ENCODE assay signal across 16 cellular contexts in genomic region chr16:77868052-77868451, GRCh38.
DNase-seq lines count a peak whose midpoint lies in the region; ATAC-seq and TF ChIP-seq lines count a peak whose summit lies in the region.
"Had no signal": no experiment of that assay in that cellular context is flagged by ENCODE, and none has a peak within 500 bp of the region (broad histone marks: within the 10 kb centered on the region; RNA-seq: fewer than 3 reads in every experiment).

No MANE protein-coding gene starts in this region.

- no peaks in the 10 kb centered on the region for H3K9me3 ChIP-seq in BLaER1 treated with 17β-estradiol and CSF1 and Interleukin-3, amounts not matched to agents 10 nM and 100 nM (replicated peaks in 1 of 11)
- H3K9me3 ChIP-seq in neural progenitor cell (ENCODE audit: low read depth) = no peaks in the 10 kb centered on the region
- H3K9me3 ChIP-seq: transverse colon had no signal

- H4K20me1 ChIP-seq in BLaER1 treated with 17β-estradiol and CSF1 and Interleukin-3, amounts not matched to agents 10 nM and 100 nM = no peaks in the 10 kb centered on the region
- H4K20me1 ChIP-seq in neural progenitor cell (ENCODE audit: low read depth) = no peaks in the 10 kb centered on the region

- H2AFZ ChIP-seq in neural progenitor cell (replicated peaks) = no peak overlapping the region

- H3K36me3 ChIP-seq in BLaER1 treated with 17β-estradiol and CSF1 and Interleukin-3, amounts not matched to agents 10 nM and 100 nM = no peaks in the 10 kb centered on the region
- no peaks in the 10 kb centered on the region for H3K36me3 ChIP-seq in neural progenitor cell
- H3K36me3 ChIP-seq: transverse colon had no signal

- peaks cover 18% of the 10 kb centered on the region for H3K4me1 Mint-ChIP-seq in neural progenitor cell
- H3K4me1 Mint-ChIP-seq: activated B cell treated with CpG ODN at 0.5 μM for 24 hours had no signal

- DNase-seq in neural progenitor cell (ENCODE audit: low spot score) (no peak), posterior vena cava (ENCODE audit: low spot score) (no peak), SK-N-DZ (ENCODE audit: low spot score) (no peak)
- DNase-seq: activated B cell treated with CpG ODN at 0.5 μM for 24 hours, Caco-2, GOT3, mesendoderm, NCI-H2227 treated with DMSO at 0.1 percent for 48 hours, PC-3, SW 1271, transverse colon had no signal

- no peaks in the 10 kb centered on the region for H3K27me3 Mint-ChIP-seq in neural progenitor cell (ENCODE audit: insufficient read depth, low read depth)
- H3K27me3 Mint-ChIP-seq: activated B cell treated with CpG ODN at 0.5 μM for 24 hours had no signal

- H3K27ac ChIP-seq in BLaER1 treated with 17β-estradiol and CSF1 and Interleukin-3, amounts not matched to agents 10 nM and 100 nM = no peak overlapping the region
- H3K27ac ChIP-seq in neural progenitor cell = no peak overlapping the region
- H3K27ac ChIP-seq: transverse colon had no signal

- H3K4me1 ChIP-seq in BLaER1 treated with 17β-estradiol and CSF1 and Interleukin-3, amounts not matched to agents 10 nM and 100 nM = peaks cover 8 to 24% (median 14%) of the 10 kb centered on the region in 10 experiments; a peak in 18 of 20 replicates
- H3K4me1 ChIP-seq in neural progenitor cell = no peaks in the 10 kb centered on the region
- H3K4me1 ChIP-seq: Caco-2 had no signal

- no peak overlapping the region for H3K4me3 Mint-ChIP-seq in neural progenitor cell
- H3K4me3 Mint-ChIP-seq: activated B cell treated with CpG ODN at 0.5 μM for 24 hours had no signal

- no peaks in the 10 kb centered on the region for H3F3A ChIP-seq in neural progenitor cell (ENCODE audit: low read depth)

- intact Hi-C loops in posterior vena cava (cut with DNase I) = no loop called here

- peak; percentile 39 for ATAC-seq in GM19438 (IDR thresholded peaks at IDR 0.05; ENCODE audit: low read depth, unreplicated experiment)
- peak; percentile 18 for ATAC-seq in HG02759 (IDR thresholded peaks at IDR 0.05; ENCODE audit: unreplicated experiment)
- ATAC-seq in HG03342 (IDR thresholded peaks at IDR 0.05; ENCODE audit: unreplicated experiment) = peak; percentile 31
- ATAC-seq in GM18517 (IDR thresholded peaks at IDR 0.05; ENCODE audit: unreplicated experiment) = no peak
- ATAC-seq: PC-3 had no signal

- H3K27ac Mint-ChIP-seq in neural progenitor cell = no peak overlapping the region
- H3K27ac Mint-ChIP-seq: activated B cell treated with CpG ODN at 0.5 μM for 24 hours had no signal

- H3K27me3 ChIP-seq in BLaER1 treated with 17β-estradiol and CSF1 and Interleukin-3, amounts not matched to agents 10 nM and 100 nM = no peaks in the 10 kb centered on the region
- H3K27me3 ChIP-seq in neural progenitor cell = no peaks in the 10 kb centered on the region
- H3K27me3 ChIP-seq: transverse colon had no signal

- H3K36me3 Mint-ChIP-seq in neural progenitor cell = peaks cover 23% of the 10 kb centered on the region

- H3K9ac ChIP-seq in BLaER1 treated with 17β-estradiol and CSF1 and Interleukin-3, amounts not matched to agents 10 nM and 100 nM = no peak overlapping the region
- no peak overlapping the region for H3K9ac ChIP-seq in neural progenitor cell

- peak overlapping the region; percentile 20 to 72 (median 59); a peak in 19 of 22 replicates for H3K4me2 ChIP-seq in BLaER1 treated with 17β-estradiol and CSF1 and Interleukin-3, amounts not matched to agents 10 nM and 100 nM
- no peak overlapping the region for H3K4me2 ChIP-seq in neural progenitor cell

- H3K79me2 ChIP-seq in neural progenitor cell (ENCODE audit: low read depth) = no peaks in the 10 kb centered on the region

- no peak overlapping the region for H3K4me3 ChIP-seq in BLaER1 treated with 17β-estradiol and CSF1 and Interleukin-3, amounts not matched to agents 10 nM and 100 nM
- no peak overlapping the region for H3K4me3 ChIP-seq in neural progenitor cell
- H3K4me3 ChIP-seq: transverse colon had no signal

- TF ChIP-seq CTCF in neural progenitor cell (IDR thresholded peaks at IDR 0.05) = no peak

- no peaks in the 10 kb centered on the region for H3K9me3 Mint-ChIP-seq in neural progenitor cell
- H3K9me3 Mint-ChIP-seq: activated B cell treated with CpG ODN at 0.5 μM for 24 hours had no signal
